Comparison of ENCODE assay signal across 9 cellular contexts in the genomic region with DNA sequence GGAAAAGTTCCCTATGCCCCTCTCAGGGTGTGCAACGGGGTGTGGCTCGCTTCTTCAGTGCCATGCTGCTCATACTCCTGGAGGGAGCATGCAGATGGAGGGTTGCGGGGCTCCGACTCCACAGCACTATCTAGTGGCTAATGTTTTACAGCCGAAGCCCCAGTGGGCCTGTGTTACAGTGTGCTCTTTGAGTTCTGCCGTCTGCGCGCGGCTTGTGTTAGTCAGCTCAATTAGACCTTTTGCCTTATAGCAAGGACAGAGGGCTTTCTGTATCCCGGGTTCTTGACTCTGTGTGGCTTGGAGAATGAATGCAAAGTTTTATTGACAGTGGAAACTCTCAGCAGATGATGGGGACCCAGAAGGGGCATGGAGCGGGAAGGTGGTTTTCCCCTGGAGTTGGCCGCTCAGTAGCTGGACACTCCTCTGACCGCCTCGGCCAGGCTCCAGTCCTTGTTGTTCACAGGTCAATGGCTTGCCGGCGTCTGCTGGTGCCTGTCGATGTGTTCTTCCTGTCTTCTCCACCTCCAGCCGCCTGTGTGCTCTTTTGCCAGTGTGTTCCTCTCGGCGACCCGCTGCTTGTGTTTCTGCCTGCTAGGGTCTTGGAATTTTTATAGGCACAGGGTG.
DNase-seq lines count a peak whose midpoint lies in the region; ATAC-seq and TF ChIP-seq lines count a peak whose summit lies in the region.
"Had no signal": no experiment of that assay in that cellular context is flagged by ENCODE, and none has a peak within 500 bp of the region (broad histone marks: within the 10 kb centered on the region; RNA-seq: fewer than 3 reads in every experiment).

No MANE protein-coding gene starts in this region.

- H3K27ac ChIP-seq in Karpas-422 (ENCODE audit: low read length) (no peak overlapping the region), mesenchymal stem cell (ENCODE audit: low read length, poor library complexity, severe bottlenecking) (no peak overlapping the region)

- H3K79me1 ChIP-seq in mesenchymal stem cell (replicated peaks; ENCODE audit: low read length, poor library complexity, severe bottlenecking) = no peaks in the 10 kb centered on the region

- H2BK15ac ChIP-seq in mesenchymal stem cell (ENCODE audit: low read depth, poor library complexity, severe bottlenecking) = peak overlapping the region; percentile 15

- H3K4me3 ChIP-seq in GM06990 (replicated peaks; ENCODE audit: low read depth, low read length) (no peak overlapping the region), Karpas-422 (ENCODE audit: low read length) (no peak overlapping the region), choroid plexus epithelial cell (ENCODE audit: low read depth, low read length) (no peak overlapping the region), mesenchymal stem cell (ENCODE audit: insufficient read depth in 1 of 2, low read depth in 1 of 2, low read length in 2 of 2) (no peak overlapping the region)

- no peak overlapping the region for H4K8ac ChIP-seq in mesenchymal stem cell (ENCODE audit: low read length)

- WGBS in mesenchymal stem cell = 78% methylated on average over 21 of the region's 21 CpGs

- no peaks in the 10 kb centered on the region for H3K27me3 ChIP-seq in GM06990 (replicated peaks; ENCODE audit: control insufficient read depth, insufficient read depth, low read length)
- H3K27me3 ChIP-seq in Karpas-422 (ENCODE audit: low read length) = no peaks in the 10 kb centered on the region
- H3K27me3 ChIP-seq in mesenchymal stem cell (ENCODE audit: control insufficient read depth in 1 of 2, insufficient read depth in 1 of 2, low read length in 2 of 2) = no peaks in the 10 kb centered on the region

- H3K4me1 ChIP-seq in Karpas-422 (ENCODE audit: low read length) (no peaks in the 10 kb centered on the region), mesenchymal stem cell (ENCODE audit: control insufficient read depth, insufficient read depth, low read depth, low read length) (peaks cover 4% of the 10 kb centered on the region)

- H3K14ac ChIP-seq in mesenchymal stem cell (ENCODE audit: low read length in 2 of 2) = no peak overlapping the region

- no peak overlapping the region for H2AK5ac ChIP-seq in mesenchymal stem cell (ENCODE audit: low read length, severe bottlenecking)

- no peak overlapping the region for H3K4ac ChIP-seq in mesenchymal stem cell (ENCODE audit: low read depth in 1 of 2, low read length in 2 of 2)

- H2BK5ac ChIP-seq in mesenchymal stem cell (ENCODE audit: low read depth, low read length, poor library complexity, severe bottlenecking) = no peak overlapping the region

- H3K23ac ChIP-seq in mesenchymal stem cell (ENCODE audit: low read length in 2 of 2) = no peak overlapping the region

- ATAC-seq in HG03097 (IDR thresholded peaks at IDR 0.05; ENCODE audit: low FRiP score, unreplicated experiment) (no peak), HG03354 (IDR thresholded peaks at IDR 0.05; ENCODE audit: poor library complexity, severe bottlenecking, unreplicated experiment) (no peak)

- TF ChIP-seq CTCF in GM06990 (IDR thresholded peaks at IDR 0.05; ENCODE audit: insufficient read depth, low read length, poor library complexity, severe bottlenecking) = peak; percentile 57
- TF ChIP-seq CTCF in choroid plexus epithelial cell (conservative IDR thresholded peaks at IDR 0.05; ENCODE audit: low read depth, low read length) = peak; percentile 60

- H2AFZ ChIP-seq in Karpas-422 (ENCODE audit: low read length) = no peak overlapping the region
- H2AFZ ChIP-seq in mesenchymal stem cell (ENCODE audit: low read depth, low read length) = no peak overlapping the region

- H3K9ac ChIP-seq in Karpas-422 (ENCODE audit: low read length) = no peak overlapping the region
- no peak overlapping the region for H3K9ac ChIP-seq in mesenchymal stem cell (ENCODE audit: low read length)

- no peaks in the 10 kb centered on the region for H3K79me2 ChIP-seq in Karpas-422 (ENCODE audit: low read length)

- no peaks in the 10 kb centered on the region for H4K20me1 ChIP-seq in Karpas-422 (ENCODE audit: insufficient read depth, low read depth, low read length)

- DNase-seq in GM06990 (ENCODE audit: extremely low read depth, insufficient read length) (no peak), Karpas-422 (peak; percentile 72), choroid plexus epithelial cell (ENCODE audit: low read depth) (no peak), mesenchymal stem cell (no peak), glomerular visceral epithelial cell (ENCODE audit: extremely low spot score) (no peak), GM19240 (ENCODE audit: insufficient read length, low spot score) (no peak)
- DNase-seq: SHP77 had no signal

- H3K4me2 ChIP-seq in Karpas-422 (ENCODE audit: low read depth, low read length, poor library complexity, severe bottlenecking) = no peak overlapping the region
- no peak overlapping the region for H3K4me2 ChIP-seq in mesenchymal stem cell (ENCODE audit: low read length, poor library complexity, severe bottlenecking)

- no peak overlapping the region for H3K18ac ChIP-seq in mesenchymal stem cell (ENCODE audit: low read depth in 1 of 2, low read length in 2 of 2)

- H3K9me3 ChIP-seq in Karpas-422 (ENCODE audit: low read length) (no peaks in the 10 kb centered on the region), mesenchymal stem cell (ENCODE audit: control insufficient read depth, low read length) (peaks cover 4% of the 10 kb centered on the region)

- no peak overlapping the region for H4K91ac ChIP-seq in mesenchymal stem cell (ENCODE audit: low read length)

- peak overlapping the region in 1 of 2 experiments; percentile 28 for H2BK12ac ChIP-seq in mesenchymal stem cell (ENCODE audit: low read length in 2 of 2)

- H3K36me3 ChIP-seq in GM06990 (ENCODE audit: control insufficient read depth, insufficient read depth, low read length) (no peaks in the 10 kb centered on the region), Karpas-422 (ENCODE audit: insufficient read depth, low read length) (no peaks in the 10 kb centered on the region), mesenchymal stem cell (ENCODE audit: control insufficient read depth in 1 of 2, insufficient read depth in 2 of 2, low read depth in 1 of 2, low read length in 2 of 2) (no peaks in the 10 kb centered on the region)

- H3K9me2 ChIP-seq in Karpas-422 (replicated peaks; ENCODE audit: insufficient read depth, low read length) = no peaks in the 10 kb centered on the region

- H2BK120ac ChIP-seq in mesenchymal stem cell (ENCODE audit: low read depth, low read length) = no peak overlapping the region
